ENCODE assay signal across 8 cellular contexts in the genomic region with DNA sequence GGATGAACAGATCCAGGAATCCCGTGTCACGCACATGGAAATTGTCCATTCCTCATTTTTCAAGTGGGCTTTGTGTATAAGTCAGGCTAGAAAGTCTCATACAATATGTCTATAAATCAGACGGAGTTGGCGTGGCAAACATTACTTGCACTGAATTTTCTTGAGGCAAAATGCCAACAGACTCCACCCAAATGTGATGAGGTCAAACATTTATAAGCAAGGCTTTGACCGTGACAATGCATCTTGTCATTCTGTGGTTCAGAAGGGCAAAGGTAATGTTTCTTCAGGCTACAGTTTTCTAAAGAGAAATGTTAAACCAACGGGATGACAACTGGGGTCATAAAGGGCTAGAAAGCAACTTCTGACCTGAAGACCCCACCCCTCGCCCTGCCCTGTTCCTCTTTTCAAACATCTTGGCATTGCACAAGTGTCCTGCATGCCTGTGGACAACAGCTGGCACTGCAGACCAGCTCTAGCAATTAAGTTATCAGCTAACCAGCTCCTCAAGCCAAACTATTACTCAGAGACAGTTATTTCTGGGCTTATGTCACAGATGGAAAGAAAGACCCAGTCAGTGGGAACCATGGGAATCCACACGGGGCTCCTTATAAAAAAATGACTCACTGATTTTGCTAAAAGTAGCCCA. TPM values are rescaled to one million over a fixed set of nuclear protein-coding genes. Genes with fewer than 3 reads are reported as not detected.
DNase-seq lines count a peak whose midpoint lies in the region; ATAC-seq and TF ChIP-seq lines count a peak whose summit lies in the region.

No MANE protein-coding gene starts in this region.

- ATAC-seq in GM18870 (IDR thresholded peaks at IDR 0.05; ENCODE audit: unreplicated experiment): no peak
- no peak for ATAC-seq in HG02973 (IDR thresholded peaks at IDR 0.05; ENCODE audit: unreplicated experiment)
- no peak for ATAC-seq in GM19324 (IDR thresholded peaks at IDR 0.05; ENCODE audit: low FRiP score, unreplicated experiment)
- no peak for ATAC-seq in HG02763 (IDR thresholded peaks at IDR 0.05; ENCODE audit: unreplicated experiment)

- DNase-seq in AG10803 (ENCODE audit: low read depth) (peak; percentile 98), NOMO-1 treated with DMSO at 0.1 percent for 48 hours (lab: John Stamatoyannopoulos, UW; ENCODE audit: unreplicated experiment) (peak; percentile 82), dermis blood vessel endothelial cell (peak; percentile 79), myocyte (ENCODE audit: low read depth) (peak; percentile 92)

- no peak overlapping the region for H3K4me3 ChIP-seq in AG10803 (ENCODE audit: low read length)

- TF ChIP-seq CTCF in AG10803 (conservative IDR thresholded peaks at IDR 0.05; ENCODE audit: low read length): peak; percentile 32; the same call in 1 of the 2 replicates

RNA-seq across cellular contexts. Expression of a gene that starts 36.5 kb away (rescaled TPM):
- 3.2 and 11.1 TPM in 2 replicates for total RNA-seq in dermis blood vessel endothelial cell
- total RNA-seq in myocyte: 0.26 and 0.45 TPM in 2 replicates
- 2.2 TPM for polyA plus RNA-seq in myocyte (2012)

RNA-seq across cellular contexts. Expression of a gene that starts 42.0 kb away (rescaled TPM):
- 84.4 and 128 TPM in 2 replicates for total RNA-seq in dermis blood vessel endothelial cell
- 5.1 and 9.7 TPM in 2 replicates for total RNA-seq in myocyte
- 18.9 TPM for polyA plus RNA-seq in myocyte (2012)
